ENCODE assay signal across 29 cellular contexts in the genomic region with DNA sequence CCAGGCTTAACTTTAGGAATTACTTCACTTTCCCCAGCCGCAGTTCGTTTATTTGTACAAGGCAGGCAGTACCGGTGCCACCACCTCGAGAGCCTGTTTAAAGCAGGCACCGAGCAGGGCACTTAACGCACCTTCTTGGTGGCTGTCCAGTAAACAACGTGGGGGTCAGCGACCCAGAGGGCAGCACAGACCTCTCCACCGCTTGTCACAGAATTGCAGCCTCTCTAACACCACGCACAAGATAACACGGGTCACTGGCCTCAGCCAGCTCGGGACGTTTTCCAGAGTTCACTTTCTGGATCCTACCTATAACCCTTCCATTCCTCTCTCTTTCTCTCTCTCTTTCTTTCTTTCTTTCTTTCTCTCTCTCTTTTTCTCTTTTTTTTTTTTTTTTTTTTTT. TPM values are rescaled to one million over a fixed set of nuclear protein-coding genes. Genes with fewer than 3 reads are reported as not detected.
"Had no signal": no experiment of that assay in that cellular context is flagged by ENCODE, and none has a peak within 500 bp of the region (broad histone marks: within the 10 kb centered on the region; RNA-seq: fewer than 3 reads in every experiment).

No MANE protein-coding gene starts in this region.

- H3K27ac Mint-ChIP-seq: activated B cell treated with CpG ODN at 0.5 μM for 24 hours; activated CD8-positive, alpha-beta T cell treated with anti-CD3 and anti-CD28 coated beads for 36 hours; activated naive CD4-positive, alpha-beta T cell treated with anti-CD3 and anti-CD28 coated beads, Interleukin-2, amount 50 U/mL, for 72 hours; activated T-helper 2 cell treated with anti-CD3 and anti-CD28 coated beads, Interferon-gamma antibody, Interleukin-2, Interleukin-4, amounts not matched to agents 10 μg/mL and 5 μg/mL and 100 μg/mL, durations not matched to agents 14 hours and 24 hours and 36 hours; immature natural killer cell; neural progenitor cell; T-helper 17 cell; type B pancreatic cell had no signal

- H3K9ac ChIP-seq: neural progenitor cell had no signal

- H3K27me3 ChIP-seq: breast epithelium, heart left ventricle, neural progenitor cell, spleen had no signal

- H3K4me1 ChIP-seq: breast epithelium, heart left ventricle, neural progenitor cell had no signal

- H2AFZ ChIP-seq: neural progenitor cell had no signal

- FAIRE-seq: endothelial cell of umbilical vein, kidney had no signal

- H3K36me3 ChIP-seq: breast epithelium, heart left ventricle, neural progenitor cell, spleen, thoracic aorta had no signal

- H3K27me3 Mint-ChIP-seq: activated B cell treated with CpG ODN at 0.5 μM for 24 hours; activated CD8-positive, alpha-beta T cell treated with anti-CD3 and anti-CD28 coated beads for 36 hours; T-helper 17 cell; type B pancreatic cell had no signal

- H3K9me3 ChIP-seq: breast epithelium, heart left ventricle, spleen, thoracic aorta had no signal

- DNase-seq: activated B cell treated with CpG ODN at 0.5 μM for 24 hours; activated CD4-positive, alpha-beta T cell treated with anti-CD3 and anti-CD28 coated beads, Interleukin-2, amount 50 U/mL, for 1 hour; activated CD8-positive, alpha-beta T cell treated with anti-CD3 and anti-CD28 coated beads for 36 hours; activated T-cell treated with anti-CD3 and anti-CD28 coated beads, Interleukin-2, amount 50 U/mL, for 48 hours; central memory CD4-positive, alpha-beta T cell; foreskin fibroblast; heart left ventricle; hypothalamus; immature natural killer cell; kidney; left colon; posterior cingulate gyrus; right cardiac atrium; spleen; stimulated activated naive CD4-positive, alpha-beta T cell; T-helper 17 cell; T1000 had no signal

- H3K4me1 Mint-ChIP-seq: neural progenitor cell had no signal

- H3K9me3 Mint-ChIP-seq: activated B cell treated with CpG ODN at 0.5 μM for 24 hours; activated CD8-positive, alpha-beta T cell treated with anti-CD3 and anti-CD28 coated beads for 36 hours; activated naive CD4-positive, alpha-beta T cell treated with anti-CD3 and anti-CD28 coated beads, Interleukin-2, amount 50 U/mL, for 72 hours; activated T-helper 2 cell treated with anti-CD3 and anti-CD28 coated beads, Interferon-gamma antibody, Interleukin-2, Interleukin-4, amounts not matched to agents 10 μg/mL and 5 μg/mL and 100 μg/mL, durations not matched to agents 14 hours and 24 hours and 36 hours; immature natural killer cell; neural progenitor cell; type B pancreatic cell had no signal

- H3K4me2 ChIP-seq: neural progenitor cell had no signal

- H3K4me3 ChIP-seq: breast epithelium, heart left ventricle, neural progenitor cell, spleen, thoracic aorta had no signal

- H3K36me3 Mint-ChIP-seq: activated naive CD4-positive, alpha-beta T cell treated with anti-CD3 and anti-CD28 coated beads, Interleukin-2, amount 50 U/mL, for 72 hours; immature natural killer cell had no signal

- ATAC-seq: activated CD8-positive, alpha-beta T cell treated with anti-CD3 and anti-CD28 coated beads for 36 hours; activated naive CD4-positive, alpha-beta T cell treated with anti-CD3 and anti-CD28 coated beads, Interleukin-2, amount 50 U/mL, for 72 hours; esophagus mucosa; heart left ventricle; left colon; right cardiac atrium; T-helper 17 cell had no signal

- H3K27ac ChIP-seq: breast epithelium, heart left ventricle, neural progenitor cell, spleen, thoracic aorta had no signal

- H3K4me3 Mint-ChIP-seq: activated B cell treated with CpG ODN at 0.5 μM for 24 hours; activated CD8-positive, alpha-beta T cell treated with anti-CD3 and anti-CD28 coated beads for 36 hours; immature natural killer cell; T-helper 17 cell; type B pancreatic cell had no signal

RNA-seq across cellular contexts. Expression of a gene that starts 30.3 kb away (rescaled TPM):
- total RNA-seq: activated B cell treated with CpG ODN at 0.5 μM for 24 hours; activated T-helper 2 cell treated with anti-CD3 and anti-CD28 coated beads, Interferon-gamma antibody, Interleukin-2, Interleukin-4, amounts not matched to agents 10 μg/mL and 5 μg/mL and 100 μg/mL, durations not matched to agents 14 hours and 24 hours and 36 hours; breast epithelium; endothelial cell of umbilical vein; esophagus mucosa; heart left ventricle; kidney; left colon; lung microvascular endothelial cell; mucosa of gallbladder; omental fat pad; right cardiac atrium; subcutaneous adipose tissue; T-helper 17 cell; thoracic aorta had no signal
- polyA plus RNA-seq: endothelial cell of umbilical vein, heart left ventricle, right cardiac atrium had no signal
